ENCODE assay signal across 8 cellular contexts in the genomic region with DNA sequence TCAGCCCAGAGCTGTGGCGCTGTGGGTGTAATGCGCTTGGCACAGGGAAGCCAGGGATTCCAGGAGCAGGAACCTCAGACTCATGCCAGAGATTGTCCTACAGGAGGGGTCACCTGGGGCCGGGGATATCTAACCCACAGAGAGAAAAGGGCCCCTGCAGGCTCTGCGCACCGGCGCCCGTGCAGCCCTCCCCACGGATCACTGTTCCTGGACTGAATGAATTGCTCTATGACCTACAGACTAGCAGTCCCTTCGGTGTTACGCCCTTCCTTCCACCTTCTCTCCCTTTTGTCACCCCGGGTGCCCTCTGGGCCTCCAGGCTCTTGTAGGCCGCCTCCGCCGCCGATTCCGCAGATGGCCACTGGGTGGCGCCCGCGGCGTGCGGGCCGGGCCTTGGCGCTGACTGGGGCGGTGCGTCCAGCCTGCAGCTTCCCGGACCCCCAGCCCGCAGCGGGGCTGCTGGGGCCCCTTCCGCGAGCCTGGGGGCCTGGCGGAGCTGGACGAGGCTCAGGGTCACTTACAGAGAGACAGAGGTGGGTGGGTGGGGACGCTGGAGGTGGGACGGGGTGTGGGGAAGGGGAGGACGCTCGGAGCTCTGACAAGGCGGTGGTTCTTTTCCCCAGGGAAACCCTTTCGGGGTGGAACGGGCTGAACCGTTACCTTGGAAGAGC.
DNase-seq lines count a peak whose midpoint lies in the region; ATAC-seq and TF ChIP-seq lines count a peak whose summit lies in the region.

No MANE protein-coding gene starts in this region.

- 0 out of 2 replicates have a peak overlapping the region, but pooled peaks have one; percentile 41 for H2AFZ ChIP-seq in OCI-LY3 (ENCODE audit: low read depth, low read length)

- H3K79me2 ChIP-seq in OCI-LY3 (ENCODE audit: low read length), result no peaks in the 10 kb centered on the region

- no peaks in the 10 kb centered on the region for H4K20me1 ChIP-seq in OCI-LY3 (ENCODE audit: insufficient read depth, low read length)

- H3K36me3 Mint-ChIP-seq in activated T-cell treated with anti-CD3 and anti-CD28 coated beads, Interleukin-2, amount 50 U/mL, for 24 hours (ENCODE audit: low read depth), result no peaks in the 10 kb centered on the region
- H3K36me3 Mint-ChIP-seq in neural crest cell (ENCODE audit: low read depth), result no peaks in the 10 kb centered on the region

- H3K36me3 ChIP-seq in OCI-LY3 (replicated peaks; ENCODE audit: low read depth, low read length), result no peaks in the 10 kb centered on the region

- peak overlapping the region; percentile 65 for H3K4me2 ChIP-seq in OCI-LY3 (ENCODE audit: low read length)

- no peaks in the 10 kb centered on the region for H3K9me3 ChIP-seq in OCI-LY3 (ENCODE audit: insufficient read depth, low read length)

- TF ChIP-seq CTCF in OCI-LY3 (IDR thresholded peaks at IDR 0.05; ENCODE audit: low read depth, low read length), result peak; percentile 99
- TF ChIP-seq CTCF in fibroblast of mammary gland (conservative IDR thresholded peaks at IDR 0.05; ENCODE audit: control insufficient read depth, insufficient read depth, low read depth, low read length), result peak; percentile 59
- peak; percentile 93 for TF ChIP-seq CTCF in neural crest cell (conservative IDR thresholded peaks at IDR 0.05)

- H3K9me3 Mint-ChIP-seq in activated T-cell treated with anti-CD3 and anti-CD28 coated beads, Interleukin-2, amount 50 U/mL, for 24 hours, result no peaks in the 10 kb centered on the region
- H3K9me3 Mint-ChIP-seq in neural crest cell, result peaks cover 5% of the 10 kb centered on the region
- H3K9me3 Mint-ChIP-seq in stimulated activated naive CD8-positive, alpha-beta T cell treated with anti-CD3 and anti-CD28 coated beads, Interleukin-15, amount 100 ng/mL, for 72 hours, result no peaks in the 10 kb centered on the region

- H3K9ac ChIP-seq in OCI-LY3 (ENCODE audit: low read length), result no peak overlapping the region

- no peak overlapping the region for H3K27ac Mint-ChIP-seq in activated T-cell treated with anti-CD3 and anti-CD28 coated beads, Interleukin-2, amount 50 U/mL, for 24 hours
- no peak overlapping the region for H3K27ac Mint-ChIP-seq in neural crest cell (ENCODE audit: unreplicated experiment)
- H3K27ac Mint-ChIP-seq in stimulated activated naive CD8-positive, alpha-beta T cell treated with anti-CD3 and anti-CD28 coated beads, Interleukin-15, amount 100 ng/mL, for 72 hours, result no peak overlapping the region

- 0 out of 2 replicates have a peak, but pooled peaks cover 3% of the 10 kb centered on the region for H3K4me1 ChIP-seq in OCI-LY3 (ENCODE audit: low read length)

- peak; percentile 76 for ATAC-seq in HG03175 (IDR thresholded peaks at IDR 0.05; ENCODE audit: unreplicated experiment)
- ATAC-seq in stimulated activated naive CD8-positive, alpha-beta T cell treated with anti-CD3 and anti-CD28 coated beads, Interleukin-15, amount 100 ng/mL, for 72 hours, result peak; percentile 87

- no peak overlapping the region for H3K4me3 Mint-ChIP-seq in activated T-cell treated with anti-CD3 and anti-CD28 coated beads, Interleukin-2, amount 50 U/mL, for 24 hours
- no peak overlapping the region for H3K4me3 Mint-ChIP-seq in neural crest cell
- peak overlapping the region in 1 of 2 donors; percentile 16 for H3K4me3 Mint-ChIP-seq in stimulated activated naive CD8-positive, alpha-beta T cell treated with anti-CD3 and anti-CD28 coated beads, Interleukin-15, amount 100 ng/mL, for 72 hours

- H3K27me3 Mint-ChIP-seq in activated T-cell treated with anti-CD3 and anti-CD28 coated beads, Interleukin-2, amount 50 U/mL, for 24 hours, result peaks cover 13% of the 10 kb centered on the region
- H3K27me3 Mint-ChIP-seq in neural crest cell (ENCODE audit: low read depth), result peaks cover 56% of the 10 kb centered on the region
- H3K27me3 Mint-ChIP-seq in stimulated activated naive CD8-positive, alpha-beta T cell treated with anti-CD3 and anti-CD28 coated beads, Interleukin-15, amount 100 ng/mL, for 72 hours, result peaks cover 34% of the 10 kb centered on the region

- H3K27me3 ChIP-seq in OCI-LY3 (ENCODE audit: low read depth, low read length), result peaks cover 42% of the 10 kb centered on the region

- DNase-seq in NCI-H2081 (lab: John Stamatoyannopoulos, UW) (peak; percentile 44 to 49), NCI-H2081 treated with DMSO at 0.1 percent for 48 hours (lab: John Stamatoyannopoulos, UW) (no peak), fibroblast of mammary gland (ENCODE audit: low read depth) (peak; percentile 40), neural crest cell (ENCODE audit: low read depth, low spot score) (peak; percentile 88)
- peak; percentile 90 for DNase-seq in activated T-cell treated with anti-CD3 and anti-CD28 coated beads, Interleukin-2, amount 50 U/mL, for 24 hours
- peak; percentile 73 to 86 for DNase-seq in stimulated activated naive CD8-positive, alpha-beta T cell treated with anti-CD3 and anti-CD28 coated beads, Interleukin-15, amount 100 ng/mL, for 72 hours

- H3K4me1 Mint-ChIP-seq in activated T-cell treated with anti-CD3 and anti-CD28 coated beads, Interleukin-2, amount 50 U/mL, for 24 hours (ENCODE audit: low read depth), result peaks cover 4% of the 10 kb centered on the region
- H3K4me1 Mint-ChIP-seq in neural crest cell, result no peaks in the 10 kb centered on the region
- peaks cover 7% of the 10 kb centered on the region for H3K4me1 Mint-ChIP-seq in stimulated activated naive CD8-positive, alpha-beta T cell treated with anti-CD3 and anti-CD28 coated beads, Interleukin-15, amount 100 ng/mL, for 72 hours

- no peak overlapping the region for H3K27ac ChIP-seq in OCI-LY3 (ENCODE audit: low read length)

- H3K4me3 ChIP-seq in OCI-LY3 (ENCODE audit: low read length) (peak overlapping the region; percentile 57), fibroblast of mammary gland (ENCODE audit: control insufficient read depth, low read depth, low read length) (no peak overlapping the region)
